ENCODE assay signal across 12 cellular contexts in the genomic region with DNA sequence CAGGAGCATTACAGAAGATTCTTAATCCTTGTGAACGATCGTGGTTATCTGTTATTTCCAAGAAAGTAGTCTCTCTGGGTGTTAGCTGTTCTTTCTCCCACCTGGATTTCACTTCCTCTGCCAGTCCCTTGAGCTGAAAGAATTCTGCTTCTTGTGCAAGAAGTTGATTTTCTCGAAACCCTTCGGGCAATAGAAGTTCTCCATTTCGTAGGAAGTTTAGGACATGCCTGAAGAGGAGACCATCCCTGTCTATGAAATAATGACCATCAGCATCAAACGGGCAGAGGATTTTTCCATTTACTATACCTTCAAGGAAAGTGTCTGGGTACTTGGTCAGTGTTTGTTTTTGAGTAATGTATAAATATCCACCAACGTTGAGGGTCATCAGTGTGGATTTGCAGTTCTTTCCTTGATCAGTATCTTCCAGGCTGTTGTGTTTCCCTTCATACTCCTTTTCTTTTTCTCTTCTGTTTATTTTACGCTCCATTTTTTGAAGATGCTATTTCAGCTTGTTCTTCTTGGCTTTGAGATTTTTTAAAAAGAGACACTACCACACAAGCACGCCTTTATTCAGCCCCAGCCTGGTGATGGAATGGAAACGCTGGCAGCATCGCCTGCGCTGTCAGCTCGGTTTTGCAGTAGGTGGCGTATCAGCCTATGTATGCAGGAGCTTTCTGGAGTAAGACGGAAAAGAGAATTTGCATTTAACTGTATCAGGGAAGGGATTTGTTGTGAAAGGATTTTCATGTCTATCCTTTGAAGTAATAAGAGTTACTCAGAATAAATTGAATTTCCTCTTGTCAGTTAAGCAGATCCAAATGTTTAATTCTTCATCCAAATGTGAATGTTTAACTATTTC. TPM values are rescaled to one million over a fixed set of nuclear protein-coding genes. Genes with fewer than 3 reads are reported as not detected.
DNase-seq lines count a peak whose midpoint lies in the region; TF ChIP-seq lines count a peak whose summit lies in the region.
"Had no signal": no experiment of that assay in that cellular context is flagged by ENCODE, and none has a peak within 500 bp of the region (broad histone marks: within the 10 kb centered on the region; RNA-seq: fewer than 3 reads in every experiment).

No MANE protein-coding gene starts in this region.

- TF ChIP-seq CTCF in fibroblast of lung (conservative IDR thresholded peaks at IDR 0.05 in 1 of 2, IDR thresholded peaks at IDR 0.05 in 1 of 2; ENCODE audit: low read depth in 1 of 2, low read length in 2 of 2) = peak; percentile 45 to 68
- no peak for TF ChIP-seq CTCF in GM10248 (IDR thresholded peaks at IDR 0.05; ENCODE audit: control extremely low read depth, extremely low read depth, low read depth, missing control alignments)

- H3K79me2 ChIP-seq in fibroblast of lung (ENCODE audit: control insufficient read depth, insufficient read depth, low read length) = no peaks in the 10 kb centered on the region
- no peaks in the 10 kb centered on the region for H3K79me2 ChIP-seq in mesendoderm (ENCODE audit: control insufficient read depth, insufficient read depth, low read length)

- DNase-seq in AG20443 (ENCODE audit: low spot score) (peak; percentile 54), SK-MEL-5 (ENCODE audit: low read depth, low spot score) (peak; percentile 82), fibroblast of lung (ENCODE audit: low read depth in 2 of 2) (peak; percentile 65 to 77), mesendoderm (peak; percentile 74), GM10248 (ENCODE audit: extremely low spot score) (no peak), iPS-NIHi11 (ENCODE audit: low spot score) (no peak), NCI-H2107 treated with DMSO at 0.1 percent for 48 hours (lab: John Stamatoyannopoulos, UW; ENCODE audit: unreplicated experiment) (no peak)
- no peak for DNase-seq in NK-92 treated with Interleukin-12 subunit alpha and Interleukin-12 subunit beta, amount 100 ng/mL, for 24 hours (lab: John Stamatoyannopoulos, UW)
- DNase-seq: activated CD4-positive, alpha-beta T cell treated with anti-CD3 and anti-CD28 coated beads for 4 hours; CD4-positive, alpha-beta memory T cell; thyroid gland had no signal

- H2BK120ac ChIP-seq in mesendoderm (ENCODE audit: low read depth, low read length) = no peak overlapping the region

- H4K5ac ChIP-seq in mesendoderm (ENCODE audit: low read length) = no peak overlapping the region

- in situ Hi-C loops in SK-MEL-5 (cut with HindIII; ENCODE audit: low pct_unique_long_range_greater_than_20kb, low sequenced_read_pairs) = no loop called here

- H2AFZ ChIP-seq in fibroblast of lung (ENCODE audit: low read length) = no peak overlapping the region

- POLR2A ChIA-PET in GM10248 (lab: Yijun Ruan, JAX) = no interaction called here

- H2BK15ac ChIP-seq in mesendoderm (replicated peaks; ENCODE audit: low read depth) = no peak overlapping the region

- H3K9ac ChIP-seq in fibroblast of lung (ENCODE audit: insufficient read depth, low read length) = no peak overlapping the region
- no peak overlapping the region for H3K9ac ChIP-seq in mesendoderm (ENCODE audit: low read length)

- H3K36me3 ChIP-seq in fibroblast of lung (ENCODE audit: control insufficient read depth, insufficient read depth, low read length) (no peaks in the 10 kb centered on the region), mesendoderm (ENCODE audit: control insufficient read depth, insufficient read depth, low read length) (no peaks in the 10 kb centered on the region)
- H3K36me3 ChIP-seq: thyroid gland had no signal

- no peak overlapping the region for H2BK5ac ChIP-seq in mesendoderm (ENCODE audit: low read length)

- H3K56ac ChIP-seq in mesendoderm (ENCODE audit: low read length) = no peak overlapping the region

- no peak overlapping the region for H4K8ac ChIP-seq in mesendoderm (ENCODE audit: low read depth, low read length)

- H4K20me1 ChIP-seq in fibroblast of lung (ENCODE audit: control insufficient read depth, extremely low read depth, insufficient read depth, low read length) = no peaks in the 10 kb centered on the region

- WGBS in mesendoderm (ENCODE audit: extremely low coverage, insufficient coverage, low lambda C conversion rate) = no CpG with 5 or more reads among the region's 15 CpGs

- H3K4me1 ChIP-seq in fibroblast of lung (ENCODE audit: control insufficient read depth, extremely low read depth, insufficient read depth, low read length) = peaks cover 13% of the 10 kb centered on the region
- peaks cover 4% of the 10 kb centered on the region for H3K4me1 ChIP-seq in mesendoderm (ENCODE audit: control insufficient read depth, low read depth, low read length)

- H3K79me1 ChIP-seq in mesendoderm (ENCODE audit: low read length) = peaks cover 2% of the 10 kb centered on the region

- no peaks in the 10 kb centered on the region for H3K9me3 ChIP-seq in fibroblast of lung (ENCODE audit: control insufficient read depth, insufficient read depth, low read depth, low read length)
- H3K9me3 ChIP-seq: thyroid gland had no signal

- H3K4me3 ChIP-seq in fibroblast of lung (replicated peaks in 1 of 4; ENCODE audit: control extremely low read depth in 1 of 4, insufficient read depth in 1 of 4, low read depth in 3 of 4, low read length in 4 of 4) (no peak overlapping the region), mesendoderm (ENCODE audit: low read length) (no peak overlapping the region)
- H3K4me3 ChIP-seq: thyroid gland had no signal

- CTCF ChIA-PET in GM10248 (lab: Yijun Ruan, JAX) = interaction anchor here (1.6 to 4.8 kb wide), 3 partner anchors 9 to 13 kb away, joined by 3 to 31 read pairs (median 6); no protein-coding TSS in a partner anchor

- H3K18ac ChIP-seq in mesendoderm (ENCODE audit: low read length) = no peak overlapping the region

- H3K27ac ChIP-seq in fibroblast of lung (ENCODE audit: insufficient read depth, low read length) = no peak overlapping the region
- no peak overlapping the region for H3K27ac ChIP-seq in mesendoderm (ENCODE audit: low read depth, low read length)

- H3K4me2 ChIP-seq in fibroblast of lung (ENCODE audit: extremely low read depth, insufficient read depth, low read length) = no peak overlapping the region
- H3K4me2 ChIP-seq in mesendoderm (ENCODE audit: low read length) = no peak overlapping the region

- no peak overlapping the region for H3K4ac ChIP-seq in mesendoderm (ENCODE audit: low read depth, low read length)

- no peaks in the 10 kb centered on the region for H3K27me3 ChIP-seq in fibroblast of lung (ENCODE audit: control insufficient read depth, insufficient read depth, low read length)
- H3K27me3 ChIP-seq in mesendoderm (ENCODE audit: insufficient read depth, low read length, poor library complexity) = no peaks in the 10 kb centered on the region
- H3K27me3 ChIP-seq: thyroid gland had no signal

- H2AK5ac ChIP-seq in mesendoderm (ENCODE audit: low read length) = no peak overlapping the region

- no peak overlapping the region for H3K23ac ChIP-seq in mesendoderm (ENCODE audit: low read length)

RNA-seq across cellular contexts. Expression of a gene that starts 6.5 kb away (rescaled TPM):
- 0.08 and 0.34 TPM in 2 replicates for total RNA-seq in SK-MEL-5 (2014; rRNA removed; shearing (Covaris generic))
- polyA plus RNA-seq in SK-MEL-5 (2015; cell fraction: cytosol; rRNA removed) = 0.10 and 0.56 TPM in 2 replicates
- polyA plus RNA-seq in SK-MEL-5 (2015; cell fraction: nucleus; rRNA removed) = 0.70 and 2.7 TPM in 2 replicates
- under 0.01 TPM in 1 of 2 replicates, not detected in the other for total RNA-seq in fibroblast of lung
- polyA plus RNA-seq in fibroblast of lung = 0.07 and 0.54 TPM in 2 replicates
- 0.06 and 0.40 TPM in 2 replicates for polyA plus RNA-seq in fibroblast of lung (2012)
- not detected in 2 replicates for polyA minus RNA-seq in fibroblast of lung (ENCODE audit: low replicate concordance)
- polyA plus RNA-seq in mesendoderm (2013, experiment 1 of 2) = 0.03 TPM
- 0.04 TPM for polyA plus RNA-seq in mesendoderm (2013, experiment 2 of 2)
- total RNA-seq: CD4-positive, alpha-beta memory T cell; NCI-H460 had no signal

Comparison
In these comparisons a context has a peak if more than half of its experiments do, and no peak if none do; other contexts are left out.
1. DNase-seq: peak in AG20443 (single experiment), SK-MEL-5 (single experiment), fibroblast of lung (2 of 2) and mesendoderm (single experiment); none in GM10248 (single experiment), NK-92 treated with Interleukin-12 subunit alpha and Interleukin-12 subunit beta, amount 100 ng/mL, for 24 hours (single experiment), iPS-NIHi11 (single experiment) and NCI-H2107 treated with DMSO at 0.1 percent for 48 hours (single experiment).